In genomic region chrX:11363825-11364224, GRCh38 we compare ENCODE assay signal across 6 cellular contexts.
A peak's percentile ranks its signal among the peaks of the same experiment; 100 is the strongest.
DNase-seq lines count a peak whose midpoint lies in the region; ATAC-seq, FAIRE-seq and TF ChIP-seq lines count a peak whose summit lies in the region.
"Not testable (repeated sequence)": the region's sequence is repeated elsewhere in the genome, so short reads cannot be mapped to it uniquely, and the experiment has no call there.

No MANE protein-coding gene starts in this region.

- H3K36me3 Mint-ChIP-seq in activated B cell treated with CpG ODN at 0.5 μM for 24 hours (ENCODE audit: low read depth), result not testable (repeated sequence)

- not testable (repeated sequence) for H3K4me3 ChIP-seq in BLaER1 treated with 17β-estradiol and CSF1 and Interleukin-3, amounts not matched to agents 10 nM and 100 nM; HEK293 (ENCODE audit: low read depth, low read length); MM.1S (ENCODE audit: low read length)
- H3K4me3 ChIP-seq in OCI-LY7 (ENCODE audit: low read depth, low read length, poor library complexity, severe bottlenecking), result peak overlapping the region; percentile 8

- not testable (repeated sequence) for H3K27ac Mint-ChIP-seq in activated B cell treated with CpG ODN at 0.5 μM for 24 hours

- H3K4me2 ChIP-seq in BLaER1 treated with 17β-estradiol and CSF1 and Interleukin-3, amounts not matched to agents 10 nM and 100 nM, result not testable (repeated sequence)
- peak overlapping the region; percentile 36; the same call in 1 of the 2 replicates for H3K4me2 ChIP-seq in MM.1S (ENCODE audit: low read depth, low read length)
- H3K4me2 ChIP-seq in OCI-LY7 (ENCODE audit: low read length), result peak overlapping the region; percentile 54

- CTCF ChIA-PET in HEK293 (lab: Yijun Ruan, JAX); activated B cell treated with CpG ODN at 0.5 μM for 24 hours (lab: Charles Lee): not testable (repeated sequence)
- CTCF ChIA-PET in OCI-LY7 (lab: Charles Lee; ENCODE audit: unreplicated experiment), result interaction anchor here (0.6 kb wide), 1 partner anchor 251 kb away, joined by 3 read pairs; no protein-coding TSS in a partner anchor

- peak overlapping the region in 6 of 11 experiments; percentile 67 to 86 (median 80); a peak in 11 of 22 replicates for H3K27ac ChIP-seq in BLaER1 treated with 17β-estradiol and CSF1 and Interleukin-3, amounts not matched to agents 10 nM and 100 nM
- H3K27ac ChIP-seq in HEK293 (ENCODE audit: extremely low read depth, low read depth, low read length), result not testable (repeated sequence)
- peak overlapping the region; percentile 100 for H3K27ac ChIP-seq in MM.1S (ENCODE audit: low read length)
- peak overlapping the region; percentile 98 for H3K27ac ChIP-seq in OCI-LY7 (ENCODE audit: low read depth, low read length, poor library complexity, severe bottlenecking)

- H2AFZ ChIP-seq in MM.1S (ENCODE audit: low read length), result not testable (repeated sequence)
- peak overlapping the region; percentile 68; the same call in 1 of the 2 replicates for H2AFZ ChIP-seq in OCI-LY7 (ENCODE audit: low read length)

- H3K9ac ChIP-seq in BLaER1 treated with 17β-estradiol and CSF1 and Interleukin-3, amounts not matched to agents 10 nM and 100 nM, result peak overlapping the region in 1 of 11 experiments; percentile 68; a peak in 2 of 22 replicates
- H3K9ac ChIP-seq in MM.1S (ENCODE audit: low read length), result peak overlapping the region; percentile 72

- peaks cover 27% of the 10 kb centered on the region for H3K4me1 Mint-ChIP-seq in activated B cell treated with CpG ODN at 0.5 μM for 24 hours

- H3K4me3 Mint-ChIP-seq in activated B cell treated with CpG ODN at 0.5 μM for 24 hours, result peak overlapping the region; percentile 24

- BruUV-seq in OCI-LY7 (replicated peaks; lab: Mats Ljungman, UMichigan), result not testable (repeated sequence)

- H4K20me1 ChIP-seq in BLaER1 treated with 17β-estradiol and CSF1 and Interleukin-3, amounts not matched to agents 10 nM and 100 nM; MM.1S (ENCODE audit: insufficient read depth, low read length); OCI-LY7 (ENCODE audit: insufficient read depth, low read length): not testable (repeated sequence)

- ATAC-seq in activated B cell treated with CpG ODN at 0.5 μM for 24 hours (ENCODE audit: low read depth), result not testable (repeated sequence)

- not testable (repeated sequence) for H3K27me3 Mint-ChIP-seq in activated B cell treated with CpG ODN at 0.5 μM for 24 hours

- peak; percentile 64 for FAIRE-seq in colon (lab: Jason Lieb, UNC)

- H3F3A ChIP-seq in MM.1S (ENCODE audit: insufficient read depth, low read length), result peaks cover 21% of the 10 kb centered on the region

- not testable (repeated sequence) for DNase-seq in MM.1S; OCI-LY7 (ENCODE audit: low spot score); activated B cell treated with CpG ODN at 0.5 μM for 24 hours

- not testable (repeated sequence) for TF ChIP-seq CTCF in HEK293 (tag by site-specific recombination; IDR thresholded peaks at IDR 0.05); MM.1S (IDR thresholded peaks at IDR 0.05; ENCODE audit: low read length); OCI-LY7 (conservative IDR thresholded peaks at IDR 0.05; ENCODE audit: low read length); activated B cell treated with CpG ODN at 0.5 μM for 24 hours (IDR thresholded peaks at IDR 0.05)

- POLR2A ChIA-PET in HEK293 (lab: Yijun Ruan, JAX); activated B cell treated with CpG ODN at 0.5 μM for 24 hours (lab: Charles Lee): not testable (repeated sequence)
- POLR2A ChIA-PET in OCI-LY7 (lab: Charles Lee), result interaction anchor here (0.6 kb wide), 1 partner anchor 227 kb away, joined by 3 read pairs; no protein-coding TSS in a partner anchor

- H3K4me1 ChIP-seq in BLaER1 treated with 17β-estradiol and CSF1 and Interleukin-3, amounts not matched to agents 10 nM and 100 nM, result peaks cover 0 to 45% (median 9%) of the 10 kb centered on the region in 10 experiments; a peak in 11 of 20 replicates
- H3K4me1 ChIP-seq in HEK293 (ENCODE audit: control insufficient read depth, insufficient read depth, low read length), result not testable (repeated sequence)
- H3K4me1 ChIP-seq in MM.1S (ENCODE audit: low read length) (peaks cover 31% of the 10 kb centered on the region), OCI-LY7 (ENCODE audit: insufficient read depth, low read length, poor library complexity, severe bottlenecking) (peaks cover 36% of the 10 kb centered on the region)

- not testable (repeated sequence) for H3K9me3 Mint-ChIP-seq in activated B cell treated with CpG ODN at 0.5 μM for 24 hours

- not testable (repeated sequence) for H3K9me2 ChIP-seq in MM.1S (replicated peaks; ENCODE audit: insufficient read depth, low read length); OCI-LY7 (ENCODE audit: insufficient read depth, low read length)

- H3K9me3 ChIP-seq in BLaER1 treated with 17β-estradiol and CSF1 and Interleukin-3, amounts not matched to agents 10 nM and 100 nM (replicated peaks in 1 of 11), result peaks cover 6 to 38% (median 17%) of the 10 kb centered on the region in 11 experiments; a peak in 20 of 22 replicates
- H3K9me3 ChIP-seq in HEK293 (ENCODE audit: control insufficient read depth, insufficient read depth, low read depth, low read length); MM.1S (replicated peaks; ENCODE audit: insufficient read depth, low read length); OCI-LY7 (ENCODE audit: low read length): not testable (repeated sequence)

- intact Hi-C loops in OCI-LY7 (cut with micrococcal nuclease; ENCODE audit: unreplicated experiment), result loop anchor here (5.0 to 10.0 kb wide), 2 partner anchors 249 to 393 kb away; partner anchors contain the start of genes HCCS and MSL3
- intact Hi-C loops in activated B cell treated with CpG ODN at 0.5 μM for 24 hours (cut with micrococcal nuclease), result loop anchor here (1.0 to 5.0 kb wide), 5 partner anchors 13 to 429 kb away; partner anchors contain the start of gene MSL3

- peaks cover 37 to 55% (median 45%) of the 10 kb centered on the region in 11 experiments for H3K27me3 ChIP-seq in BLaER1 treated with 17β-estradiol and CSF1 and Interleukin-3, amounts not matched to agents 10 nM and 100 nM
- not testable (repeated sequence) for H3K27me3 ChIP-seq in MM.1S (replicated peaks; ENCODE audit: insufficient read depth, low read length)

- peaks cover 40% of the 10 kb centered on the region for H3K79me2 ChIP-seq in MM.1S (ENCODE audit: low read length)
- H3K79me2 ChIP-seq in OCI-LY7 (ENCODE audit: insufficient read depth, low read depth, low read length), result not testable (repeated sequence)

- H3K36me3 ChIP-seq in BLaER1 treated with 17β-estradiol and CSF1 and Interleukin-3, amounts not matched to agents 10 nM and 100 nM; HEK293 (ENCODE audit: control insufficient read depth in 2 of 2, insufficient read depth in 1 of 2, low read length in 2 of 2); MM.1S (replicated peaks; ENCODE audit: insufficient read depth, low read length); OCI-LY7 (ENCODE audit: insufficient read depth, low read length): not testable (repeated sequence)

TF ChIP-seq in HEK293, 187 proteins besides CTCF, POLR2A, EP300 and RAD21:
- peak; percentile 41; the same call in 1 of the 2 replicates for TF ChIP-seq ZNF146 (tag by site-specific recombination; IDR thresholded peaks at IDR 0.05)
